Comparison of ENCODE assay signal across 10 cellular contexts in genomic region chr15:68586274-68586961, GRCh38. TPM values are rescaled to one million over a fixed set of nuclear protein-coding genes. Genes with fewer than 3 reads are reported as not detected.
DNase-seq lines count a peak whose midpoint lies in the region; ATAC-seq, FAIRE-seq and TF ChIP-seq lines count a peak whose summit lies in the region.
"Had no signal": no experiment of that assay in that cellular context is flagged by ENCODE, and none has a peak within 500 bp of the region (broad histone marks: within the 10 kb centered on the region; RNA-seq: fewer than 3 reads in every experiment).

No MANE protein-coding gene starts in this region.

- POLR2A ChIA-PET in K562 (lab: Yijun Ruan, JAX) = interaction anchor here (0.6 to 1.0 kb wide), 4 partner anchors 12 to 212 kb away, joined by 3 to 4 read pairs (median 3); no protein-coding TSS in a partner anchor

- no peak overlapping the region for H2BK5ac ChIP-seq in mesendoderm (ENCODE audit: low read length)

- no peak for TF ChIP-seq CTCF in AG09309 (IDR thresholded peaks at IDR 0.05; ENCODE audit: control insufficient read depth, insufficient read depth, low read depth, low read length, missing control alignments)
- TF ChIP-seq CTCF in K562 (IDR thresholded peaks at IDR 0.05 in 2 of 3, conservative IDR thresholded peaks at IDR 0.05 in 1 of 3; ENCODE audit: insufficient read depth in 2 of 3, low read depth in 1 of 3, low read length in 3 of 3) = no peak

- no TSS peak for BruUV-seq in K562 (replicated peaks; lab: Mats Ljungman, UMichigan)

- H4K8ac ChIP-seq in mesendoderm (ENCODE audit: low read depth, low read length) = no peak overlapping the region

- no peak overlapping the region for H2AK5ac ChIP-seq in mesendoderm (ENCODE audit: low read length)

- peaks cover 13 to 66% of the 10 kb centered on the region in 2 experiments; a peak in 3 of 5 replicates for H3K27me3 ChIP-seq in K562 (ENCODE audit: control insufficient read depth in 2 of 2, insufficient read depth in 2 of 2, low read length in 2 of 2)
- H3K27me3 ChIP-seq in mesendoderm (ENCODE audit: insufficient read depth, low read length, poor library complexity) = no peaks in the 10 kb centered on the region

- H3K79me1 ChIP-seq in mesendoderm (ENCODE audit: low read length) = no peaks in the 10 kb centered on the region

- no peaks in the 10 kb centered on the region for H3K9me1 ChIP-seq in K562 (ENCODE audit: control insufficient read depth, insufficient read depth, low read length)

- H3K4me2 ChIP-seq in K562 (ENCODE audit: insufficient read depth, low read length) = no peak overlapping the region
- no peak overlapping the region for H3K4me2 ChIP-seq in mesendoderm (ENCODE audit: low read length)

- in situ Hi-C loops in K562 (cut with MboI) = no loop called here

- H3K4me3 ChIP-seq in AG09309 (ENCODE audit: control insufficient read depth, low read depth, low read length) (no peak overlapping the region), K562 (no peak overlapping the region), mesendoderm (ENCODE audit: low read length) (no peak overlapping the region)

- no peak for TF ChIP-seq EP300 in K562 (IDR thresholded peaks at IDR 0.05; ENCODE audit: low read length)

- WGBS in K562 (ENCODE audit: insufficient coverage, low coverage, missing lambda C conversion rate) = 0% methylated on average over 5 of the region's 8 CpGs
- no CpG with 5 or more reads among the region's 8 CpGs for WGBS in mesendoderm (ENCODE audit: extremely low coverage, insufficient coverage, low lambda C conversion rate)

- H4K20me1 ChIP-seq in K562 (replicated peaks; ENCODE audit: control insufficient read depth, insufficient read depth, low read length) = peaks cover 10% of the 10 kb centered on the region; the same call in 1 of the 2 replicates

- no peaks in the 10 kb centered on the region for H3K9me3 ChIP-seq in K562 (replicated peaks; ENCODE audit: control insufficient read depth, insufficient read depth, low read depth, low read length)

- H3K79me2 ChIP-seq in K562 (ENCODE audit: control insufficient read depth, insufficient read depth, low read length) = no peaks in the 10 kb centered on the region
- no peaks in the 10 kb centered on the region for H3K79me2 ChIP-seq in mesendoderm (ENCODE audit: control insufficient read depth, insufficient read depth, low read length)

- CTCF ChIA-PET in K562 (lab: Yijun Ruan, JAX; ENCODE audit: low intra/inter-chr PET ratio) = no interaction called here

- no peak overlapping the region for H3K23ac ChIP-seq in mesendoderm (ENCODE audit: low read length)

- TF ChIP-seq RAD21 in K562 (CRISPR knock-in tag; conservative IDR thresholded peaks at IDR 0.05 in 1 of 2, IDR thresholded peaks at IDR 0.05 in 1 of 2) = no peak

- ATAC-seq in K562 (no peak), GM21526 (IDR thresholded peaks at IDR 0.05; ENCODE audit: low FRiP score, unreplicated experiment) (no peak), GM21515 (IDR thresholded peaks at IDR 0.05; ENCODE audit: unreplicated experiment) (no peak)
- ATAC-seq: effector memory CD8-positive, alpha-beta T cell had no signal

- no peak for TF ChIP-seq POLR2A in K562 (conservative IDR thresholded peaks at IDR 0.05)

- no peak overlapping the region for H3K18ac ChIP-seq in mesendoderm (ENCODE audit: low read length)

- H3K56ac ChIP-seq in mesendoderm (ENCODE audit: low read length) = no peak overlapping the region

- no peaks in the 10 kb centered on the region; a peak in 1 of 5 replicates for H3K4me1 ChIP-seq in K562 (replicated peaks in 1 of 2; ENCODE audit: control insufficient read depth in 2 of 2, insufficient read depth in 2 of 2, low read length in 2 of 2)
- peaks cover 8% of the 10 kb centered on the region for H3K4me1 ChIP-seq in mesendoderm (ENCODE audit: control insufficient read depth, low read depth, low read length)

- no peak overlapping the region for H3K4ac ChIP-seq in mesendoderm (ENCODE audit: low read depth, low read length)

- no peak overlapping the region for H4K5ac ChIP-seq in mesendoderm (ENCODE audit: low read length)

- H2BK120ac ChIP-seq in mesendoderm (ENCODE audit: low read depth, low read length) = no peak overlapping the region

- H3K27ac ChIP-seq in K562 (ENCODE audit: extremely low read depth, low read depth, low read length) (no peak overlapping the region), mesendoderm (ENCODE audit: low read depth, low read length) (no peak overlapping the region)

- no peak overlapping the region for H2AFZ ChIP-seq in K562 (ENCODE audit: low read depth, low read length)

- H3K36me3 ChIP-seq in K562 (ENCODE audit: control insufficient read depth, insufficient read depth, low read length) = no peaks in the 10 kb centered on the region
- no peaks in the 10 kb centered on the region for H3K36me3 ChIP-seq in mesendoderm (ENCODE audit: control insufficient read depth, insufficient read depth, low read length)

- FAIRE-seq in K562 (lab: Jason Lieb, UNC) = no peak

- H2BK15ac ChIP-seq in mesendoderm (replicated peaks; ENCODE audit: low read depth) = no peak overlapping the region

- DNase-seq in AG09309 (ENCODE audit: low read depth) = peak; percentile 68
- DNase-seq in HK-2 (ENCODE audit: unreplicated experiment) = peak; percentile 51
- DNase-seq in K562 (ENCODE audit: extremely low read depth in 1 of 4, low spot score in 3 of 4) = peak in 1 of 4 experiments; percentile 8
- DNase-seq in mesendoderm = peak; percentile 73
- no peak for DNase-seq in Kasumi-1 (lab: John Stamatoyannopoulos, UW)
- no peak for DNase-seq in T-helper 1 cell
- DNase-seq: effector memory CD8-positive, alpha-beta T cell; NCI-H1694 had no signal

- intact Hi-C loops in K562 (cut with micrococcal nuclease) = no loop called here

- H3K9ac ChIP-seq in K562 (ENCODE audit: insufficient read depth in 1 of 2, low read depth in 2 of 2, low read length in 2 of 2) (no peak overlapping the region), mesendoderm (ENCODE audit: low read length) (no peak overlapping the region)

TF ChIP-seq in K562, 482 proteins besides CTCF, POLR2A, EP300 and RAD21:
- TF ChIP-seq ZFP36 (IDR thresholded peaks at IDR 0.05; ENCODE audit: low read depth, low read length, partially characterized antibody) (peak; percentile 14), ATF3 (IDR thresholded peaks at IDR 0.05) (peak; percentile 39; the same call in 1 of the 2 replicates), ATF3 (CRISPR knock-in tag; conservative IDR thresholded peaks at IDR 0.05) (no peak), NFE2 (IDR thresholded peaks at IDR 0.05; ENCODE audit: low read depth) (peak; percentile 11; the same call in 1 of the 2 replicates), SPI1 (IDR thresholded peaks at IDR 0.05; ENCODE audit: borderline replicate concordance, low read depth, low read length) (peak; percentile 57), FOSL1 (tag; conservative IDR thresholded peaks at IDR 0.05) (peak; percentile 67), MYBL2 (IDR thresholded peaks at IDR 0.05; ENCODE audit: low read depth) (no peak), MYBL2 (CRISPR knock-in tag; IDR thresholded peaks at IDR 0.05; ENCODE audit: borderline replicate concordance) (no peak), DIDO1 (tag; IDR thresholded peaks at IDR 0.05; ENCODE audit: low read depth) (no peak)

RNA-seq across cellular contexts. Expression of gene CORO2B, which starts 7.6 kb away (rescaled TPM):
- not detected in 2 replicates for total RNA-seq in K562 (2011; cell fraction: chromatin; rRNA removed; ENCODE audit: low replicate concordance)
- not detected in 2 replicates for total RNA-seq in K562 (2011; cell fraction: nucleolus; rRNA removed)
- not detected in 2 replicates for total RNA-seq in K562 (2011; cell fraction: nucleoplasm; rRNA removed)
- not detected in 2 replicates for total RNA-seq in K562 (2014; rRNA removed)
- not detected in 2 replicates for total RNA-seq in K562 (2014; rRNA removed; fragmentation: Illumina TruSeq; extraction: Trizol)
- not detected in 2 replicates for total RNA-seq in K562 (2015; rRNA removed; fragmentation: Illumina TruSeq; extraction: Trizol)
- not detected in 2 replicates for total RNA-seq in K562 (2021)
- not detected in 2 replicates for polyA plus RNA-seq in K562 (2011; rRNA removed)
- polyA plus RNA-seq in K562 (2011; cell fraction: cytosol; rRNA removed) = not detected in 2 replicates
- polyA plus RNA-seq in K562 (2011; cell fraction: nucleus; rRNA removed) = not detected in 2 replicates
- polyA plus RNA-seq in K562 (2012) = not detected in 2 replicates
- not detected in 2 replicates for polyA plus RNA-seq in K562 (2014; fragmentation: Illumina TruSeq; extraction: Trizol)
- polyA plus RNA-seq in K562 (2014; fragmentation: Nextera tagmentation; extraction: Ambion mirVana) = not detected
- not detected in 2 replicates for polyA plus RNA-seq in K562 (2014; rRNA removed)
- polyA minus RNA-seq in K562 (2011; rRNA and poly(A)+ RNA removed) = not detected in 2 replicates
- polyA minus RNA-seq in K562 (2011; cell fraction: cytosol; rRNA and poly(A)+ RNA removed) = not detected in 2 replicates
- not detected in 2 replicates for polyA minus RNA-seq in K562 (2011; cell fraction: nucleus; rRNA and poly(A)+ RNA removed)
- 1.9 TPM for polyA plus RNA-seq in mesendoderm (2013, experiment 1 of 2)
- polyA plus RNA-seq in mesendoderm (2013, experiment 2 of 2) = 1.8 TPM

Comparison
In these comparisons a context has a peak if more than half of its experiments do, and no peak if none do; other contexts are left out.
1. DNase-seq: peak in AG09309 (single experiment), HK-2 (single experiment) and mesendoderm (single experiment); none in Kasumi-1 (0 of 2) and T-helper 1 cell (0 of 5).